ENCODE assay signal across 19 cellular contexts in the genomic region with DNA sequence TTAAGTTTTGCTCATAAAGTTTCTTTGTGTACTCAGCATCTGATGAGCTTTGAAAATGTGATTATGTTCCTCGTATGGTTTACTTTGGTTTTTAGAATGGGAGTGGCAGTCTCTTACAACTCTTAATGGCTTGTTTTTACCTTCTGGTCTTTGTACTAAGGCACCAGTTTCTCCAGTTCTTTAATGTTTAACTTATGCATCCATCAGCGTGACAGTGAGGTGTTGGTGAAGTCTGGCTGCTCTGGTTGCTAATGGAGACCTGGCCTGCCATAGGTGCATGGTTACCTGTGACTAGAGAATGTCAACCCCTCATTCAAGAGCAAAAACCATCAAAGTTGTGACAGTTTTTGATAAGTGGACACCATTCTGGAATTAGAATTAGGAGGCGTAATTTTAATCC. TPM values are rescaled to one million over a fixed set of nuclear protein-coding genes. Genes with fewer than 3 reads are reported as not detected.
DNase-seq lines count a peak whose midpoint lies in the region; ATAC-seq, FAIRE-seq and TF ChIP-seq lines count a peak whose summit lies in the region.
"Had no signal": no experiment of that assay in that cellular context is flagged by ENCODE, and none has a peak within 500 bp of the region (broad histone marks: within the 10 kb centered on the region; RNA-seq: fewer than 3 reads in every experiment).

No MANE protein-coding gene starts in this region.

- peak; percentile 79 for FAIRE-seq in HepG2 (lab: Jason Lieb, UNC)
- FAIRE-seq: GM12892 had no signal

- no peak overlapping the region for H2AFZ ChIP-seq in HepG2 (ENCODE audit: low read length)
- H2AFZ ChIP-seq: PC-9 had no signal

- no peaks in the 10 kb centered on the region for H4K20me1 ChIP-seq in HepG2 (ENCODE audit: insufficient read depth, low read length)

- H3K27ac Mint-ChIP-seq in chondrocyte (ENCODE audit: unreplicated experiment) = no peak overlapping the region
- H3K27ac Mint-ChIP-seq: CD4-positive, CD25-positive, alpha-beta regulatory T cell had no signal

- no peak overlapping the region for H3K9ac ChIP-seq in HepG2 (ENCODE audit: insufficient read depth, low read depth, low read length)
- H3K9ac ChIP-seq in mucosa of rectum (ENCODE audit: low read depth in 1 of 2, low read length in 2 of 2) = no peak overlapping the region

- no peak for TF ChIP-seq POLR2A in HepG2 (IDR thresholded peaks at IDR 0.05; ENCODE audit: insufficient read depth in 1 of 2, low read depth in 2 of 2, low read length in 2 of 2)
- no peak for TF ChIP-seq POLR2A in right lobe of liver (IDR thresholded peaks at IDR 0.05)

- no peak for TF ChIP-seq RAD21 in HepG2 (CRISPR knock-in tag; IDR thresholded peaks at IDR 0.05)

- H3K4me1 ChIP-seq in HepG2 (ENCODE audit: insufficient read depth, low read length) = peaks cover 30% of the 10 kb centered on the region
- peaks cover 0 to 58% (median 25%) of the 10 kb centered on the region in 4 donors for H3K4me1 ChIP-seq in right lobe of liver
- H3K4me1 ChIP-seq in mucosa of rectum (ENCODE audit: control insufficient read depth in 2 of 2, insufficient read depth in 2 of 2, low read length in 2 of 2) = peaks cover 5 to 6% of the 10 kb centered on the region in 2 donors

- no TSS peak for BruUV-seq in HepG2 (replicated peaks; lab: Mats Ljungman, UMichigan)

- no peaks in the 10 kb centered on the region for H3K27me3 ChIP-seq in HepG2 (ENCODE audit: control insufficient read depth in 1 of 2, insufficient read depth in 2 of 2, low read length in 2 of 2)
- no peaks in the 10 kb centered on the region for H3K27me3 ChIP-seq in right lobe of liver
- no peaks in the 10 kb centered on the region for H3K27me3 ChIP-seq in mucosa of rectum (ENCODE audit: control insufficient read depth in 2 of 2, insufficient read depth in 2 of 2, low read length in 2 of 2)
- H3K27me3 ChIP-seq: BE2C had no signal

- H3K4me3 Mint-ChIP-seq in chondrocyte (ENCODE audit: unreplicated experiment) = no peak overlapping the region
- H3K4me3 Mint-ChIP-seq: CD4-positive, CD25-positive, alpha-beta regulatory T cell had no signal

- TF ChIP-seq EP300 in HepG2 (IDR thresholded peaks at IDR 0.05; ENCODE audit: low read depth in 2 of 2, low read length in 2 of 2) = 0 out of 4 replicates have a peak, but pooled peaks of 1 of the 2 experiments have one; percentile 7
- TF ChIP-seq EP300 in HepG2 (CRISPR knock-in tag; IDR thresholded peaks at IDR 0.05; ENCODE audit: borderline replicate concordance) = no peak

- peaks cover 6% of the 10 kb centered on the region for H3K36me3 Mint-ChIP-seq in chondrocyte (ENCODE audit: low read depth)
- H3K36me3 Mint-ChIP-seq: CD4-positive, CD25-positive, alpha-beta regulatory T cell had no signal

- WGBS in HepG2 (ENCODE audit: low lambda C conversion rate) = 21% methylated on average over 3 of the region's 3 CpGs
- 55% methylated on average over 3 of the region's 3 CpGs for WGBS in right lobe of liver (ENCODE audit: insufficient coverage, low coverage, low lambda C conversion rate, missing lambda C conversion rate)

- intact Hi-C loops in HepG2 (cut with micrococcal nuclease; ENCODE audit: unreplicated experiment) (no loop called here), right lobe of liver (cut with DNase I) (no loop called here), left cardiac atrium (cut with DNase I) (no loop called here), sciatic nerve (cut with DNase I) (no loop called here)

- H3K9me3 ChIP-seq in HepG2 (ENCODE audit: low read length) (no peaks in the 10 kb centered on the region), right lobe of liver (no peaks in the 10 kb centered on the region), mucosa of rectum (ENCODE audit: control insufficient read depth in 2 of 2, low read length in 2 of 2) (no peaks in the 10 kb centered on the region)
- H3K9me3 ChIP-seq: BE2C had no signal

- peaks cover 4% of the 10 kb centered on the region for H3K27me3 Mint-ChIP-seq in chondrocyte (ENCODE audit: low read depth)

- DNase-seq in HepG2 (ENCODE audit: low spot score) (peak; percentile 58), right lobe of liver (no peak), left cardiac atrium (no peak), sciatic nerve (ENCODE audit: low spot score) (no peak), NCI-H2196 treated with DMSO at 0.1 percent for 48 hours (lab: John Stamatoyannopoulos, UW; ENCODE audit: unreplicated experiment) (no peak), chondrocyte (ENCODE audit: low spot score) (no peak)
- DNase-seq: BE2C; CD4-positive, CD25-positive, alpha-beta regulatory T cell; GOT3; NCI-H1092 treated with DMSO at 0.1 percent for 48 hours; NCI-H146; NCI-H2081; NCI-H2171 treated with DMSO at 0.1 percent for 48 hours; PC-9 had no signal

- TF ChIP-seq CTCF in HepG2 (CRISPR knock-in tag; IDR thresholded peaks at IDR 0.05) (no peak), right lobe of liver (IDR thresholded peaks at IDR 0.05) (no peak), chondrocyte (IDR thresholded peaks at IDR 0.05) (no peak)

- H3K27ac ChIP-seq in HepG2 (ENCODE audit: extremely low read length, insufficient read depth, low read length) (no peak overlapping the region), right lobe of liver (peak overlapping the region in 1 of 3 donors; percentile 5), mucosa of rectum (ENCODE audit: low read depth in 2 of 2, low read length in 2 of 2) (peak overlapping the region; percentile 32 to 38)
- H3K27ac ChIP-seq: PC-9, RWPE1 had no signal

- ATAC-seq in HepG2 (peak; percentile 95), right lobe of liver (no peak), esophagus mucosa (peak; percentile 33), left cardiac atrium (no peak), sciatic nerve (no peak)
- ATAC-seq: HCT116 had no signal

- in situ Hi-C loops in HepG2 (cut with HindIII; ENCODE audit: extremely low pct_ligation_motif_present, low pct_unique_long_range_greater_than_20kb) = no loop called here

- CTCF ChIA-PET in HepG2 (lab: Yijun Ruan, JAX; ENCODE audit: low intra/inter-chr PET ratio, low total read pairs) = no interaction called here

- no peaks in the 10 kb centered on the region for H3K4me1 Mint-ChIP-seq in chondrocyte (ENCODE audit: low read depth)

- POLR2A ChIA-PET in HepG2 (lab: Yijun Ruan, JAX) = interaction anchor here (1.0 to 3.4 kb wide), 2 partner anchors 11 to 18 kb away, joined by 5 to 13 read pairs; a partner anchor contains a TSS

- no peak overlapping the region; the same call in 1 of the 2 replicates for H3K4me2 ChIP-seq in HepG2 (ENCODE audit: low read depth, low read length)
- H3K4me2 ChIP-seq: PC-9 had no signal

- peaks cover 8% of the 10 kb centered on the region for H3K9me3 Mint-ChIP-seq in chondrocyte (ENCODE audit: low read depth)

- H3K4me3 ChIP-seq in HepG2 (replicated peaks in 1 of 3; ENCODE audit: insufficient read depth in 1 of 3, low read depth in 2 of 3, low read length in 3 of 3) (no peak overlapping the region), right lobe of liver (no peak overlapping the region), mucosa of rectum (ENCODE audit: low read length in 2 of 2) (no peak overlapping the region)
- H3K4me3 ChIP-seq: PC-9 had no signal

- no peaks in the 10 kb centered on the region for H3K36me3 ChIP-seq in HepG2 (replicated peaks in 1 of 2; ENCODE audit: control insufficient read depth in 1 of 2, insufficient read depth in 2 of 2, low read length in 2 of 2)
- H3K36me3 ChIP-seq in right lobe of liver = peaks cover 0 to 88% (median 42%) of the 10 kb centered on the region in 4 donors
- no peaks in the 10 kb centered on the region for H3K36me3 ChIP-seq in mucosa of rectum (ENCODE audit: control insufficient read depth in 2 of 2, insufficient read depth in 2 of 2, low read length in 2 of 2)
- H3K36me3 ChIP-seq: BE2C had no signal

- no peaks in the 10 kb centered on the region for H3K79me2 ChIP-seq in HepG2 (ENCODE audit: insufficient read depth, low read length)

TF ChIP-seq in HepG2, 621 proteins besides CTCF, POLR2A, EP300 and RAD21 (continues in another document):
- no peak for TF ChIP-seq ZNF354B (CRISPR knock-in tag; IDR thresholded peaks at IDR 0.05)

RNA-seq across cellular contexts. Expression of a gene that starts 11.0 kb away (rescaled TPM):
- total RNA-seq in HepG2 (2016; rRNA removed; fragmentation: Illumina TruSeq; extraction: Trizol) (18.0 and 27.5 TPM in 2 replicates), right lobe of liver (1,000 to 10,000 TPM in 3 of 6 experiments, 100 to 1,000 TPM in 3; 524 to 1,747 (median 931) TPM), esophagus mucosa (5.2 TPM), left cardiac atrium (10 to 100 TPM; 16.6 to 27.0 TPM), sciatic nerve (35.1 TPM), chondrocyte (1.7 to 3.4 TPM (median 2.0 TPM) in 3 replicates)
- 2.9 and 3.1 TPM in 2 replicates for total RNA-seq in HepG2 (2016; cell fraction: cytosol; rRNA removed; fragmentation: Illumina TruSeq; extraction: Trizol; ENCODE audit: low read depth)
- total RNA-seq in HepG2 (2016; cell fraction: insoluble cytoplasmic fraction; rRNA removed; fragmentation: Illumina TruSeq; extraction: Trizol) = 16.9 and 27.1 TPM in 2 replicates
- total RNA-seq in HepG2 (2016; cell fraction: membrane; rRNA removed; fragmentation: Illumina TruSeq; extraction: Trizol) = 5.6 and 7.9 TPM in 2 replicates
- 11.2 and 11.3 TPM in 2 replicates for total RNA-seq in HepG2 (2016; cell fraction: nucleus; rRNA removed; fragmentation: Illumina TruSeq; extraction: Trizol)
- 9.2 and 18.9 TPM in 2 replicates for polyA plus RNA-seq in HepG2 (2011; rRNA removed)
- polyA plus RNA-seq in HepG2 (2011; cell fraction: cytosol; rRNA removed) = 9.0 and 14.2 TPM in 2 replicates
- 6.6 and 14.0 TPM in 2 replicates for polyA plus RNA-seq in HepG2 (2011; cell fraction: nucleus; rRNA removed)
- 12.6 and 15.2 TPM in 2 replicates for polyA plus RNA-seq in HepG2 (2012)
- polyA plus RNA-seq in HepG2 (2016; cell fraction: cytosol; fragmentation: Illumina TruSeq; extraction: Trizol; ENCODE audit: low read depth) = 0.95 and 1.1 TPM in 2 replicates
- 21.2 and 21.7 TPM in 2 replicates for polyA plus RNA-seq in HepG2 (2016; cell fraction: insoluble cytoplasmic fraction; fragmentation: Illumina TruSeq; extraction: Trizol; ENCODE audit: low read depth)
- polyA plus RNA-seq in HepG2 (2016; cell fraction: membrane; fragmentation: Illumina TruSeq; extraction: Trizol; ENCODE audit: low read depth) = 2.7 and 3.3 TPM in 2 replicates
- polyA plus RNA-seq in HepG2 (2016; cell fraction: nucleus; fragmentation: Illumina TruSeq; extraction: Trizol; ENCODE audit: insufficient read depth, low read depth) = 8.2 and 9.7 TPM in 2 replicates
- 9.0 and 94.3 TPM in 2 replicates for polyA minus RNA-seq in HepG2 (2011; rRNA and poly(A)+ RNA removed; ENCODE audit: low replicate concordance)
- 16.3 and 44.6 TPM in 2 replicates for polyA minus RNA-seq in HepG2 (2011; cell fraction: cytosol; rRNA and poly(A)+ RNA removed)
- polyA minus RNA-seq in HepG2 (2011; cell fraction: nucleus; rRNA and poly(A)+ RNA removed) = 6.7 and 17.2 TPM in 2 replicates
- total RNA-seq: CD4-positive, CD25-positive, alpha-beta regulatory T cell had no signal
- polyA plus RNA-seq: CD4-positive, CD25-positive, alpha-beta regulatory T cell had no signal

Comparison
In these comparisons a context has a peak if more than half of its experiments do, and no peak if none do; other contexts are left out.
1. ATAC-seq: peak in HepG2 (single experiment) and esophagus mucosa (single experiment); none in right lobe of liver (0 of 4), left cardiac atrium (0 of 2) and sciatic nerve (single experiment).
2. RNA of a gene that starts 11.0 kb away (total RNA-seq): 524 to 1,747 TPM in right lobe of liver; 35.1 TPM in sciatic nerve (single experiment), 16.6 to 27.0 TPM in left cardiac atrium, 2.9 to 27.5 TPM in HepG2, 5.2 TPM in esophagus mucosa (single experiment) and 1.7 to 3.4 TPM in chondrocyte; every median in the first group is over 10 times any median in the second.